Comparison of ENCODE assay signal across 18 cellular contexts in the genomic region with DNA sequence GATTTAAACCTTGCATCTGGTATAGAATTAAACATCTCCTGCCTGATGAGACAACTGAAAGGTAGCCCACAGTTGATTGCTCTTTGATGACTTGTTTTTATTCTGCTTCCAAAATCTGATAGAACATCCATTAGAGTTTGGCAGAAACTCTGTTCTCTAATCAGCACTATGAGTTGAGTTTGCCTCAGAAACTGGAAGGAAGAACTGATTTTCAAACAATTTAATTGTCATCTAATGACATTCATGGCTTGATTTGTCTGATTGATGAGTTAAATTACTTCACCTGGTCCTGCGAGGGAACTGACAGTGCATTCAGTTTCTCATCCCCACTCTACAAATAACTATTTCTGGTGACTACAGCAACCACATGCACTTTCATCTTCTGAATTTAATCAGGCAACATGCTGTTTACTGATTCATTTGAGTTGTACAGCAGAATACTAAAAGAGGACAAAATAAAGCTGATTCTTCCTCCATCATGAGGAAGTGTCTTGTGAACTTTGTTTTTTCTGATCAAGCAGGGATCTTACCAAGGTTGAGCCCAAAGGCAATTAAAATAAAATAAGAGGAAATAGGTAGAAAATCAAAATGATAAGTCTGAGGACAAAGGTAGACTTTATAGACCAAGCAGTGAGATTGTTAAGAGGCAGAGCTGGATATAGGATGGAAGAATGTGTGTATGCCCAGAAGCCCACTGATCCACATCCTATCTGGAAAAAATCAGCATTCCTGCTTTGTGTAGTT. TPM values are rescaled to one million over a fixed set of nuclear protein-coding genes. Genes with fewer than 3 reads are reported as not detected.
A peak's percentile ranks its signal among the peaks of the same experiment; 100 is the strongest.
DNase-seq lines count a peak whose midpoint lies in the region; ATAC-seq and TF ChIP-seq lines count a peak whose summit lies in the region.
"Had no signal": no experiment of that assay in that cellular context is flagged by ENCODE, and none has a peak within 500 bp of the region (broad histone marks: within the 10 kb centered on the region; RNA-seq: fewer than 3 reads in every experiment).

No MANE protein-coding gene starts in this region.

- H3K23ac ChIP-seq in neuronal stem cell (ENCODE audit: low read depth, low read length, poor library complexity): no peak overlapping the region

- no peak for TF ChIP-seq CTCF in neural crest cell (conservative IDR thresholded peaks at IDR 0.05)
- TF ChIP-seq CTCF in heart right ventricle (IDR thresholded peaks at IDR 0.05): no peak

- no peak overlapping the region for H2BK5ac ChIP-seq in neuronal stem cell (ENCODE audit: low read length)

- no peaks in the 10 kb centered on the region for H3K9me3 Mint-ChIP-seq in neural crest cell
- H3K9me3 Mint-ChIP-seq: activated naive CD4-positive, alpha-beta T cell treated with anti-CD3 and anti-CD28 coated beads, Interleukin-2, amount 10 ng/mL, durations not matched to agents 7 days and 5 days had no signal

- no peak overlapping the region for H2AFZ ChIP-seq in neuronal stem cell (ENCODE audit: low read length)

- H3K27me3 ChIP-seq in neuronal stem cell (ENCODE audit: control insufficient read depth in 3 of 3, insufficient read depth in 3 of 3, low read depth in 1 of 3, low read length in 3 of 3): no peaks in the 10 kb centered on the region
- peaks cover 0 to 22% (median 5%) of the 10 kb centered on the region in 7 donors for H3K27me3 ChIP-seq in heart right ventricle
- H3K27me3 ChIP-seq: left lung, SJCRH30, testis had no signal

- no peak overlapping the region for H3K4me3 Mint-ChIP-seq in neural crest cell
- H3K4me3 Mint-ChIP-seq: activated naive CD4-positive, alpha-beta T cell treated with anti-CD3 and anti-CD28 coated beads, Interleukin-2, amount 10 ng/mL, durations not matched to agents 7 days and 5 days had no signal

- H3K4me2 ChIP-seq in neuronal stem cell (ENCODE audit: insufficient read depth, low read length, poor library complexity, severe bottlenecking): no peak overlapping the region

- H2BK120ac ChIP-seq in neuronal stem cell (ENCODE audit: low read depth, low read length): no peak overlapping the region

- H3K79me1 ChIP-seq in neuronal stem cell (ENCODE audit: low read depth, low read length): no peaks in the 10 kb centered on the region

- no peak overlapping the region for H3K4me3 ChIP-seq in neuronal stem cell (ENCODE audit: low read length in 2 of 2)
- H3K4me3 ChIP-seq in heart right ventricle: no peak overlapping the region
- H3K4me3 ChIP-seq: left lung, SJCRH30, testis had no signal

- H2BK15ac ChIP-seq in neuronal stem cell (ENCODE audit: low read length): no peak overlapping the region

- H3K4ac ChIP-seq in neuronal stem cell (ENCODE audit: low read length): no peak overlapping the region

- H2BK12ac ChIP-seq in neuronal stem cell (ENCODE audit: low read length): no peak overlapping the region

- no peak overlapping the region for H2AK5ac ChIP-seq in neuronal stem cell (ENCODE audit: low read depth, low read length)

- H3K36me3 ChIP-seq in neuronal stem cell (replicated peaks in 1 of 2; ENCODE audit: control insufficient read depth in 2 of 2, insufficient read depth in 2 of 2, low read length in 2 of 2) (no peaks in the 10 kb centered on the region), heart right ventricle (no peaks in the 10 kb centered on the region)
- H3K36me3 ChIP-seq: left lung, SJCRH30 had no signal

- H4K8ac ChIP-seq in neuronal stem cell (ENCODE audit: low read depth, low read length): no peak overlapping the region

- intact Hi-C loops in heart right ventricle (cut with DNase I): no loop called here

- DNase-seq in neural crest cell (ENCODE audit: low read depth, low spot score) (no peak), neuronal stem cell (ENCODE audit: low spot score) (no peak), SKM-1 treated with dmso at 0.1 percent for 144 hours (lab: John Stamatoyannopoulos, UW; ENCODE audit: unreplicated experiment) (no peak), heart right ventricle (no peak)
- DNase-seq: activated naive CD4-positive, alpha-beta T cell treated with anti-CD3 and anti-CD28 coated beads, Interleukin-2, amount 10 ng/mL, durations not matched to agents 7 days and 5 days; Caco-2; foreskin fibroblast; left lung; NCI-H1694 treated with DMSO at 0.1 percent for 48 hours; NCI-H446; SJCRH30; stimulated activated CD4-positive, alpha-beta T cell treated with anti-CD3 and anti-CD28 coated beads, Interleukin-4, amount 100 ng/mL, for 1 hour; T-helper 9 cell; testis had no signal

- peak overlapping the region; percentile 8 for H3K27ac Mint-ChIP-seq in neural crest cell (ENCODE audit: unreplicated experiment)
- H3K27ac Mint-ChIP-seq: activated naive CD4-positive, alpha-beta T cell treated with anti-CD3 and anti-CD28 coated beads, Interleukin-2, amount 10 ng/mL, durations not matched to agents 7 days and 5 days had no signal

- peaks cover 4% of the 10 kb centered on the region for H3K27me3 Mint-ChIP-seq in neural crest cell (ENCODE audit: low read depth)
- H3K27me3 Mint-ChIP-seq: activated naive CD4-positive, alpha-beta T cell treated with anti-CD3 and anti-CD28 coated beads, Interleukin-2, amount 10 ng/mL, durations not matched to agents 7 days and 5 days had no signal

- ATAC-seq in GM18868 (IDR thresholded peaks at IDR 0.05; ENCODE audit: unreplicated experiment) (peak; percentile 60), GM21576 (IDR thresholded peaks at IDR 0.05; ENCODE audit: unreplicated experiment) (peak; percentile 59), HG03159 (IDR thresholded peaks at IDR 0.05; ENCODE audit: unreplicated experiment) (peak; percentile 65), GM18505 (IDR thresholded peaks at IDR 0.05; ENCODE audit: unreplicated experiment) (no peak), heart right ventricle (no peak)
- ATAC-seq: left lung had no signal

- no peaks in the 10 kb centered on the region for H3K9me3 ChIP-seq in neuronal stem cell (replicated peaks in 1 of 2; ENCODE audit: control insufficient read depth in 2 of 2, insufficient read depth in 1 of 2, low read depth in 1 of 2, low read length in 2 of 2)
- no peaks in the 10 kb centered on the region for H3K9me3 ChIP-seq in heart right ventricle
- H3K9me3 ChIP-seq: Caco-2, left lung, SJCRH30, testis had no signal

- no peaks in the 10 kb centered on the region for H3K4me1 Mint-ChIP-seq in neural crest cell
- H3K4me1 Mint-ChIP-seq: activated naive CD4-positive, alpha-beta T cell treated with anti-CD3 and anti-CD28 coated beads, Interleukin-2, amount 10 ng/mL, durations not matched to agents 7 days and 5 days had no signal

- H3K27ac ChIP-seq in neuronal stem cell (replicated peaks; ENCODE audit: low read length) (no peak overlapping the region), heart right ventricle (no peak overlapping the region)
- H3K27ac ChIP-seq: left lung, SJCRH30, testis had no signal

- H3K4me1 ChIP-seq in neuronal stem cell (ENCODE audit: control insufficient read depth in 2 of 2, insufficient read depth in 1 of 2, low read depth in 1 of 2, low read length in 2 of 2): peaks cover 0 to 2% of the 10 kb centered on the region in 2 donors
- no peaks in the 10 kb centered on the region for H3K4me1 ChIP-seq in heart right ventricle
- H3K4me1 ChIP-seq: Caco-2, left lung, testis had no signal

- no peak overlapping the region for H3K9ac ChIP-seq in neuronal stem cell (ENCODE audit: low read depth, low read length, poor library complexity)

- no peak overlapping the region for H3K18ac ChIP-seq in neuronal stem cell (ENCODE audit: low read length)

- H3K36me3 Mint-ChIP-seq in neural crest cell (ENCODE audit: low read depth): no peaks in the 10 kb centered on the region
- H3K36me3 Mint-ChIP-seq: activated naive CD4-positive, alpha-beta T cell treated with anti-CD3 and anti-CD28 coated beads, Interleukin-2, amount 10 ng/mL, durations not matched to agents 7 days and 5 days had no signal

- TF ChIP-seq POLR2A in GM18505 (IDR thresholded peaks at IDR 0.05; ENCODE audit: borderline replicate concordance, extremely low read depth, insufficient read depth, insufficient read length): no peak

- no CpG with 5 or more reads among the region's 1 CpG for WGBS in neuronal stem cell (ENCODE audit: extremely low coverage in 2 of 2, insufficient read length in 2 of 2, insufficient replicate concordance in 1 of 2), 2 donors
- WGBS in heart right ventricle, 2 donors: 77 to 88% methylated on average over 1 of the region's 1 CpG

- no peak overlapping the region for H3K14ac ChIP-seq in neuronal stem cell (ENCODE audit: low read length)

- no peak overlapping the region for H4K91ac ChIP-seq in neuronal stem cell (ENCODE audit: low read depth, low read length, poor library complexity)

RNA-seq across cellular contexts. Expression of gene MRAP2, which starts 15.7 kb away (rescaled TPM):
- total RNA-seq in neural crest cell (0.93 and 1.4 TPM in 2 replicates), heart right ventricle (under 1 TPM in 7 of 10 donors, not detected in 3; 0.17 to 0.56 (median 0.37) TPM)
- 1.7 TPM for polyA plus RNA-seq in neuronal stem cell (2013, experiment 1 of 2)
- 2.0 TPM for polyA plus RNA-seq in neuronal stem cell (2013, experiment 2 of 2)
- under 1 TPM; 0.14 to 0.15 TPM for polyA plus RNA-seq in heart right ventricle

Comparison
In these comparisons a context has a peak if more than half of its experiments do, and no peak if none do; other contexts are left out.
1. ATAC-seq: peak in GM18868 (single experiment), GM21576 (single experiment) and HG03159 (single experiment); none in GM18505 (single experiment) and heart right ventricle (0 of 8).